In the genomic region with DNA sequence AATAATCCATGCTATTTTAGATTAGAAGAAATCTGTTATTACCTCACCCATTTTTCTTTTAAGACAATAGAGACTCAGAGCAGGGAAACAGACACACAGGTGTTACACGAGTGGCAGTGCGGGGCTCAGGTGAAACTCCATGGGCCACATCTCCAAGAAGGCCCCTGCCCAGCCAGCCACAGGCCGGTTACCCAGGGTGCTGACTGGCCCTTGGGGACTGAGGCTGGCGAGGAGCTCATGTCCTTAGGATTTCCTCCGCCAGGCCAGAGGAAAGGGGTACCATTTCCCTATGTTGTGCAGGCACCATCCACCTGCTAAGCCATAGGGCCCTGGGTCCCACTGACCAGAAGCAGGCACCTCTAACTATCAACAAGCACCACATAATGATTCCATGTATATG, we compare ENCODE assay signal across 32 cellular contexts. TPM values are rescaled to one million over a fixed set of nuclear protein-coding genes. Genes with fewer than 3 reads are reported as not detected.
"Had no signal": no experiment of that assay in that cellular context is flagged by ENCODE, and none has a peak within 500 bp of the region (broad histone marks: within the 10 kb centered on the region; RNA-seq: fewer than 3 reads in every experiment).

No MANE protein-coding gene starts in this region.

- H3K9me3 ChIP-seq: body of pancreas, esophagus squamous epithelium, gastroesophageal sphincter, heart right ventricle had no signal

- H3K27ac ChIP-seq: body of pancreas, epithelial cell of prostate, esophagus squamous epithelium, gastroesophageal sphincter, WERI-Rb-1 had no signal

- ATAC-seq: activated CD4-positive, CD25-positive, alpha-beta regulatory T cell treated with anti-CD3 and anti-CD28 coated beads, Interleukin-2, amount 50 U/mL, for 24 hours; activated CD8-positive, alpha-beta T cell treated with anti-CD3 and anti-CD28 coated beads for 36 hours; activated T-cell treated with anti-CD3 and anti-CD28 coated beads, Interleukin-2, amount 50 U/mL, for 4 hours; activated T-helper 17 cell treated with anti-CD3 and anti-CD28 coated beads, Interleukin-2, amount 50 U/mL, for 72 hours; body of pancreas; gastroesophageal sphincter; heart right ventricle; T-helper 17 cell had no signal

- DNase-seq: activated B cell treated with CpG ODN at 0.5 μM for 24 hours; activated CD4-positive, alpha-beta T cell treated with anti-CD3 and anti-CD28 coated beads for 48 hours; activated CD4-positive, alpha-beta T cell treated with anti-CD3 and anti-CD28 coated beads, Interleukin-2, amount 50 U/mL, for 1 hour; activated CD4-positive, alpha-beta T cell treated with anti-CD3 and anti-CD28 coated beads, Interleukin-2, amount 50 U/mL, for 48 hours; activated CD8-positive, alpha-beta memory T cell treated with anti-CD3 and anti-CD28 coated beads for 24 hours; activated CD8-positive, alpha-beta T cell treated with anti-CD3 and anti-CD28 coated beads for 36 hours; activated effector memory CD4-positive, alpha-beta T cell treated with Interleukin-2 at 50 U/mL for 16 hours; activated gamma-delta T cell treated with Interleukin-2 at 50 U/mL for 16 hours; activated naive CD4-positive, alpha-beta T cell treated with anti-CD3 and anti-CD28 coated beads, Interleukin-2, amount 50 U/mL, for 16 hours; activated naive CD4-positive, alpha-beta T cell treated with Interleukin-2 at 50 U/mL for 16 hours; activated T-cell treated with anti-CD3 and anti-CD28 coated beads, Interleukin-2, amount 50 U/mL, for 4 hours; amygdala; aorta; body of pancreas; caudate nucleus; cortex of kidney; dermis blood vessel endothelial cell; effector CD8-positive, alpha-beta T cell; esophagus squamous epithelium; foreskin melanocyte; heart right ventricle; T-helper 17 cell; T1000; WERI-Rb-1 had no signal

- H3K27me3 ChIP-seq: body of pancreas, esophagus squamous epithelium, gastroesophageal sphincter, heart right ventricle had no signal

- FAIRE-seq: colon, endometrium, endothelial cell of umbilical vein had no signal

- H3K4me1 ChIP-seq: body of pancreas had no signal

- H3K4me3 ChIP-seq: body of pancreas, esophagus squamous epithelium, gastroesophageal sphincter, heart right ventricle had no signal

RNA-seq across cellular contexts. Expression of a gene that starts 52.4 kb away (rescaled TPM):
- total RNA-seq: activated CD8-positive, alpha-beta T cell treated with anti-CD3 and anti-CD28 coated beads for 36 hours; activated T-helper 17 cell treated with anti-CD3 and anti-CD28 coated beads, Interleukin-2, amount 50 U/mL, for 72 hours; body of pancreas; endothelial cell of umbilical vein; glomerular endothelial cell; T-helper 17 cell had no signal
